2 cellular contexts compared by ENCODE assay signal in the genomic region with DNA sequence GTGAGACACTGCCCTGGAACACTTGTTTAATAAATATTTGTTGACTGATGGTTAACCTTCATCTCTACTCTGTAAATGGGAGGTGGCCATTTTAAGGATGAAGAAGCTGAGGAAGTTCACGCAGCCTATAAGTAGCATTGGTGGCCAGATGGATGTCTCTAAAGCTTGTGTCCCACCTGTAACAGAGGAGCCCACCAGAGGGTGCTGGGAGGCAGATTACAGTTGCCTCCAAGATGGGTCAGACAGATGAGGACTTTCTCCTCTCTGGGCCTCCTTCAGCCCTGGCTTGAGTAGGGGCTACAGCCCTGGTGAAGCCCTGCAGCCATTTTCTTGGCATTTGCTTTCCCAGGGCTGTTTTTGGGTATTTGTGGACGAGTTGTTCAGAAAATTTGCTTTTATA.
TF ChIP-seq lines count a peak whose summit lies in the region.

No MANE protein-coding gene starts in this region.

TF ChIP-seq in A549, 52 proteins besides CTCF, POLR2A, EP300 and RAD21:
- 0 out of 3 replicates have a peak, but pooled peaks have one; percentile 20 for TF ChIP-seq SMC3 (IDR thresholded peaks at IDR 0.05)
- TF ChIP-seq HOXA7 (CRISPR knock-in tag; IDR thresholded peaks at IDR 0.05): no peak

TF ChIP-seq in H1, 55 proteins besides CTCF, POLR2A, EP300 and RAD21:
- no peak for TF ChIP-seq JUN (IDR thresholded peaks at IDR 0.05; ENCODE audit: low read depth, low read length)
- TF ChIP-seq, protein P1, sequence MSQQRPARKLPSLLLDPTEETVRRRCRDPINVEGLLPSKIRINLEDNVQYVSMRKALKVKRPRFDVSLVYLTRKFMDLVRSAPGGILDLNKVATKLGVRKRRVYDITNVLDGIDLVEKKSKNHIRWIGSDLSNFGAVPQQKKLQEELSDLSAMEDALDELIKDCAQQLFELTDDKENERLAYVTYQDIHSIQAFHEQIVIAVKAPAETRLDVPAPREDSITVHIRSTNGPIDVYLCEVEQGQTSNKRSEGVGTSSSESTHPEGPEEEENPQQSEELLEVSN (IDR thresholded peaks at IDR 0.05): no peak
- no peak for TF ChIP-seq ZNF274 (IDR thresholded peaks at IDR 0.05; ENCODE audit: borderline replicate concordance, extremely low read depth, low read length)
- TF ChIP-seq SIRT6 (IDR thresholded peaks at IDR 0.05; ENCODE audit: low read length): no peak
- TF ChIP-seq CREB1 (IDR thresholded peaks at IDR 0.05): no peak
- TF ChIP-seq CHD2 (IDR thresholded peaks at IDR 0.05; ENCODE audit: low read length): no peak
- TF ChIP-seq TEAD4 (IDR thresholded peaks at IDR 0.05; ENCODE audit: low read depth, low read length): no peak
TF ChIP-seq in H1: peak in this region for 0.
